Comparison of ENCODE assay signal across 21 cellular contexts in genomic region chr20:210809-211502, GRCh38. TPM values are rescaled to one million over a fixed set of nuclear protein-coding genes. Genes with fewer than 3 reads are reported as not detected.
A peak's percentile ranks its signal among the peaks of the same experiment; 100 is the strongest.
DNase-seq lines count a peak whose midpoint lies in the region; ATAC-seq, FAIRE-seq and TF ChIP-seq lines count a peak whose summit lies in the region.
"Had no signal": no experiment of that assay in that cellular context is flagged by ENCODE, and none has a peak within 500 bp of the region (broad histone marks: within the 10 kb centered on the region; RNA-seq: fewer than 3 reads in every experiment).

No MANE protein-coding gene starts in this region.

- H3K9me3 Mint-ChIP-seq in stimulated activated naive CD8-positive, alpha-beta T cell treated with anti-CD3 and anti-CD28 coated beads, Interleukin-15, amount 100 ng/mL, for 72 hours, result no peaks in the 10 kb centered on the region
- H3K9me3 Mint-ChIP-seq: CD14-positive monocyte; CD4-positive, alpha-beta memory T cell; HFFc6 had no signal

- no peak overlapping the region for H3K9ac ChIP-seq in HepG2 (ENCODE audit: insufficient read depth, low read depth, low read length)
- H3K9ac ChIP-seq: BLaER1 had no signal

- H3K27me3 Mint-ChIP-seq in stimulated activated naive CD8-positive, alpha-beta T cell treated with anti-CD3 and anti-CD28 coated beads, Interleukin-15, amount 100 ng/mL, for 72 hours, result peaks cover 7% of the 10 kb centered on the region

- TF ChIP-seq EP300 in HepG2 (IDR thresholded peaks at IDR 0.05; ENCODE audit: low read depth in 2 of 2, low read length in 2 of 2) (no peak), HepG2 (CRISPR knock-in tag; IDR thresholded peaks at IDR 0.05; ENCODE audit: borderline replicate concordance) (no peak)

- H2AFZ ChIP-seq in HepG2 (ENCODE audit: low read length) (no peak overlapping the region), hepatocyte (no peak overlapping the region)

- no TSS peak for BruUV-seq in HepG2 (replicated peaks; lab: Mats Ljungman, UMichigan)

- TF ChIP-seq POLR2A in HepG2 (IDR thresholded peaks at IDR 0.05; ENCODE audit: insufficient read depth in 1 of 2, low read depth in 2 of 2, low read length in 2 of 2) (no peak), right lobe of liver (IDR thresholded peaks at IDR 0.05) (no peak), thyroid gland (IDR thresholded peaks at IDR 0.05) (no peak)

- no peaks in the 10 kb centered on the region for H3K4me1 Mint-ChIP-seq in stimulated activated naive CD8-positive, alpha-beta T cell treated with anti-CD3 and anti-CD28 coated beads, Interleukin-15, amount 100 ng/mL, for 72 hours
- H3K4me1 Mint-ChIP-seq: CD14-positive monocyte; CD4-positive, alpha-beta memory T cell had no signal

- H3K4me3 Mint-ChIP-seq in stimulated activated naive CD8-positive, alpha-beta T cell treated with anti-CD3 and anti-CD28 coated beads, Interleukin-15, amount 100 ng/mL, for 72 hours, result no peak overlapping the region
- H3K4me3 Mint-ChIP-seq: CD14-positive monocyte; CD4-positive, alpha-beta memory T cell; HFFc6 had no signal

- in situ Hi-C loops in HepG2 (cut with HindIII; ENCODE audit: extremely low pct_ligation_motif_present, low pct_unique_long_range_greater_than_20kb), result no loop called here

- ATAC-seq in HepG2 (no peak), right lobe of liver (no peak), HG02973 (IDR thresholded peaks at IDR 0.05; ENCODE audit: unreplicated experiment) (no peak)
- no peak for ATAC-seq in stimulated activated naive CD8-positive, alpha-beta T cell treated with anti-CD3 and anti-CD28 coated beads, Interleukin-15, amount 100 ng/mL, for 72 hours

- H3K9me3 ChIP-seq in HepG2 (ENCODE audit: low read length), result no peaks in the 10 kb centered on the region
- H3K9me3 ChIP-seq in right lobe of liver, result no peaks in the 10 kb centered on the region
- no peaks in the 10 kb centered on the region for H3K9me3 ChIP-seq in thyroid gland
- H3K9me3 ChIP-seq in hepatocyte (ENCODE audit: low read depth), result no peaks in the 10 kb centered on the region
- H3K9me3 ChIP-seq: BLaER1 had no signal

- TF ChIP-seq RAD21 in HepG2 (CRISPR knock-in tag; IDR thresholded peaks at IDR 0.05), result no peak

- H3K27me3 ChIP-seq in HepG2 (ENCODE audit: control insufficient read depth in 1 of 2, insufficient read depth in 2 of 2, low read length in 2 of 2) (peaks cover 1 to 22% of the 10 kb centered on the region in 2 experiments; a peak in 3 of 5 replicates), right lobe of liver (no peaks in the 10 kb centered on the region), bronchial epithelial cell (ENCODE audit: control insufficient read depth, insufficient read depth, low read length) (no peaks in the 10 kb centered on the region), thyroid gland (no peaks in the 10 kb centered on the region), hepatocyte (no peaks in the 10 kb centered on the region)
- H3K27me3 ChIP-seq: BLaER1 had no signal

- H3K27ac Mint-ChIP-seq in stimulated activated naive CD8-positive, alpha-beta T cell treated with anti-CD3 and anti-CD28 coated beads, Interleukin-15, amount 100 ng/mL, for 72 hours, result no peak overlapping the region
- H3K27ac Mint-ChIP-seq: CD14-positive monocyte; CD4-positive, alpha-beta memory T cell; HFFc6 had no signal

- no peak for TF ChIP-seq CTCF in HepG2 (CRISPR knock-in tag; IDR thresholded peaks at IDR 0.05)
- no peak for TF ChIP-seq CTCF in right lobe of liver (IDR thresholded peaks at IDR 0.05)
- no peak for TF ChIP-seq CTCF in bronchial epithelial cell (IDR thresholded peaks at IDR 0.05; ENCODE audit: insufficient read depth, low read length, severe bottlenecking)
- no peak for TF ChIP-seq CTCF in thyroid gland (IDR thresholded peaks at IDR 0.05)
- no peak for TF ChIP-seq CTCF in hepatocyte (IDR thresholded peaks at IDR 0.05; ENCODE audit: poor library complexity)

- H3K36me3 ChIP-seq in HepG2 (replicated peaks in 1 of 2; ENCODE audit: control insufficient read depth in 1 of 2, insufficient read depth in 2 of 2, low read length in 2 of 2) (no peaks in the 10 kb centered on the region), right lobe of liver (no peaks in the 10 kb centered on the region), bronchial epithelial cell (ENCODE audit: control insufficient read depth, insufficient read depth, low read length) (no peaks in the 10 kb centered on the region), thyroid gland (no peaks in the 10 kb centered on the region), hepatocyte (replicated peaks; ENCODE audit: insufficient read depth, low read depth) (no peaks in the 10 kb centered on the region)
- H3K36me3 ChIP-seq: BLaER1 had no signal

- H4K20me1 ChIP-seq in HepG2 (ENCODE audit: insufficient read depth, low read length), result no peaks in the 10 kb centered on the region
- no peaks in the 10 kb centered on the region for H4K20me1 ChIP-seq in hepatocyte (ENCODE audit: insufficient read depth, poor library complexity, severe bottlenecking)
- H4K20me1 ChIP-seq: BLaER1 had no signal

- no peaks in the 10 kb centered on the region for H3K9me2 ChIP-seq in hepatocyte (replicated peaks; ENCODE audit: insufficient read depth)

- H3K4me3 ChIP-seq in HepG2 (replicated peaks in 1 of 3; ENCODE audit: insufficient read depth in 1 of 3, low read depth in 2 of 3, low read length in 3 of 3) (no peak overlapping the region), right lobe of liver (no peak overlapping the region), bronchial epithelial cell (ENCODE audit: low read depth, low read length) (no peak overlapping the region), thyroid gland (replicated peaks in 1 of 3) (no peak overlapping the region), hepatocyte (no peak overlapping the region)
- H3K4me3 ChIP-seq: BLaER1 had no signal

- CTCF ChIA-PET in HepG2 (lab: Yijun Ruan, JAX; ENCODE audit: low intra/inter-chr PET ratio, low total read pairs), result no interaction called here

- 5% methylated on average over 7 of the region's 7 CpGs for WGBS in HepG2 (ENCODE audit: low lambda C conversion rate)
- 33% methylated on average over 4 of the region's 7 CpGs for WGBS in right lobe of liver (ENCODE audit: insufficient coverage, low coverage, low lambda C conversion rate, missing lambda C conversion rate)
- WGBS in thyroid gland, 2 donors, result 32 to 38% methylated on average over 7 of the region's 7 CpGs
- WGBS in hepatocyte (ENCODE audit: low lambda C conversion rate, missing lambda C conversion rate), result 37% methylated on average over 7 of the region's 7 CpGs

- no peak for DNase-seq in HepG2 (ENCODE audit: low spot score)
- DNase-seq in right lobe of liver, result no peak
- DNase-seq in bronchial epithelial cell (ENCODE audit: low read depth), result no peak
- peak; percentile 42 to 53 for DNase-seq in thyroid gland
- DNase-seq in stimulated activated naive CD8-positive, alpha-beta T cell treated with anti-CD3 and anti-CD28 coated beads, Interleukin-15, amount 100 ng/mL, for 72 hours, result no peak
- DNase-seq in hepatocyte (ENCODE audit: low spot score), result no peak
- DNase-seq: CD4-positive, alpha-beta memory T cell; DMS153; DMS79; GDM1; HCEC 1CT; HFFc6; KG1 had no signal

- H3K27ac ChIP-seq in HepG2 (ENCODE audit: extremely low read length, insufficient read depth, low read length), result no peak overlapping the region
- H3K27ac ChIP-seq in right lobe of liver, result no peak overlapping the region
- no peak overlapping the region for H3K27ac ChIP-seq in thyroid gland
- H3K27ac ChIP-seq in hepatocyte, result no peak overlapping the region
- H3K27ac ChIP-seq: 22Rv1, BLaER1 had no signal

- intact Hi-C loops in HepG2 (cut with micrococcal nuclease; ENCODE audit: unreplicated experiment), result no loop called here
- intact Hi-C loops in right lobe of liver (cut with DNase I), result loop anchor here in 1 of 2 donors (10.0 kb wide), 1 partner anchor 64 kb away; no protein-coding TSS in a partner anchor
- intact Hi-C loops in thyroid gland (cut with DNase I), result no loop called here

- H3K4me2 ChIP-seq in HepG2 (ENCODE audit: low read depth, low read length) (no peak overlapping the region), hepatocyte (no peak overlapping the region)
- H3K4me2 ChIP-seq: BLaER1 had no signal

- H3K79me2 ChIP-seq in HepG2 (ENCODE audit: insufficient read depth, low read length), result no peaks in the 10 kb centered on the region
- no peaks in the 10 kb centered on the region for H3K79me2 ChIP-seq in hepatocyte

- H3K4me1 ChIP-seq in HepG2 (ENCODE audit: insufficient read depth, low read length), result no peaks in the 10 kb centered on the region
- H3K4me1 ChIP-seq in right lobe of liver, result no peaks in the 10 kb centered on the region
- H3K4me1 ChIP-seq in thyroid gland, result no peaks in the 10 kb centered on the region
- no peaks in the 10 kb centered on the region for H3K4me1 ChIP-seq in hepatocyte (ENCODE audit: insufficient read depth)
- H3K4me1 ChIP-seq: BLaER1 had no signal

- POLR2A ChIA-PET in HepG2 (lab: Yijun Ruan, JAX), result no interaction called here

- FAIRE-seq in HepG2 (lab: Jason Lieb, UNC) (no peak), bronchial epithelial cell (lab: Jason Lieb, UNC) (peak; percentile 64)

RNA-seq across cellular contexts. Expression of gene DEFB129, which starts 16.1 kb away (rescaled TPM):
- total RNA-seq in HepG2 (2016; rRNA removed; fragmentation: Illumina TruSeq; extraction: Trizol), result not detected in 2 replicates
- total RNA-seq in HepG2 (2016; cell fraction: cytosol; rRNA removed; fragmentation: Illumina TruSeq; extraction: Trizol; ENCODE audit: low read depth), result not detected in 2 replicates
- total RNA-seq in HepG2 (2016; cell fraction: insoluble cytoplasmic fraction; rRNA removed; fragmentation: Illumina TruSeq; extraction: Trizol), result not detected in 2 replicates
- total RNA-seq in HepG2 (2016; cell fraction: membrane; rRNA removed; fragmentation: Illumina TruSeq; extraction: Trizol), result not detected in 2 replicates
- not detected in 2 replicates for total RNA-seq in HepG2 (2016; cell fraction: nucleus; rRNA removed; fragmentation: Illumina TruSeq; extraction: Trizol)
- polyA plus RNA-seq in HepG2 (2011; rRNA removed), result not detected in 2 replicates
- not detected in 2 replicates for polyA plus RNA-seq in HepG2 (2011; cell fraction: cytosol; rRNA removed)
- polyA plus RNA-seq in HepG2 (2011; cell fraction: nucleus; rRNA removed), result not detected in 2 replicates
- not detected in 2 replicates for polyA plus RNA-seq in HepG2 (2012)
- not detected in 2 replicates for polyA plus RNA-seq in HepG2 (2016; cell fraction: cytosol; fragmentation: Illumina TruSeq; extraction: Trizol; ENCODE audit: low read depth)
- not detected in 2 replicates for polyA plus RNA-seq in HepG2 (2016; cell fraction: insoluble cytoplasmic fraction; fragmentation: Illumina TruSeq; extraction: Trizol; ENCODE audit: low read depth)
- polyA plus RNA-seq in HepG2 (2016; cell fraction: membrane; fragmentation: Illumina TruSeq; extraction: Trizol; ENCODE audit: low read depth), result not detected in 2 replicates
- polyA plus RNA-seq in HepG2 (2016; cell fraction: nucleus; fragmentation: Illumina TruSeq; extraction: Trizol; ENCODE audit: insufficient read depth, low read depth), result not detected in 2 replicates
- not detected in 2 replicates for polyA minus RNA-seq in HepG2 (2011; rRNA and poly(A)+ RNA removed; ENCODE audit: low replicate concordance)
- not detected in 2 replicates for polyA minus RNA-seq in HepG2 (2011; cell fraction: cytosol; rRNA and poly(A)+ RNA removed)
- not detected in 2 replicates for polyA minus RNA-seq in HepG2 (2011; cell fraction: nucleus; rRNA and poly(A)+ RNA removed)
- not detected for total RNA-seq in right lobe of liver
- total RNA-seq in bronchial epithelial cell, result not detected in 2 replicates
- not detected for total RNA-seq in thyroid gland
- total RNA-seq in hepatocyte, result not detected in 2 replicates
- polyA plus RNA-seq in hepatocyte, result not detected in 2 replicates
- total RNA-seq: A673; CD4-positive, alpha-beta memory T cell; Daoy; H4; HFFc6 had no signal
- polyA plus RNA-seq: AG04450; CD14-positive monocyte; CD4-positive, alpha-beta memory T cell had no signal

RNA-seq across cellular contexts. Expression of gene DEFB128, which starts 21.4 kb away (rescaled TPM):
- not detected in 2 replicates for total RNA-seq in HepG2 (2016; rRNA removed; fragmentation: Illumina TruSeq; extraction: Trizol)
- not detected in 2 replicates for total RNA-seq in HepG2 (2016; cell fraction: cytosol; rRNA removed; fragmentation: Illumina TruSeq; extraction: Trizol; ENCODE audit: low read depth)
- total RNA-seq in HepG2 (2016; cell fraction: insoluble cytoplasmic fraction; rRNA removed; fragmentation: Illumina TruSeq; extraction: Trizol), result not detected in 2 replicates
- not detected in 2 replicates for total RNA-seq in HepG2 (2016; cell fraction: membrane; rRNA removed; fragmentation: Illumina TruSeq; extraction: Trizol)
- total RNA-seq in HepG2 (2016; cell fraction: nucleus; rRNA removed; fragmentation: Illumina TruSeq; extraction: Trizol), result not detected in 2 replicates
- polyA plus RNA-seq in HepG2 (2011; rRNA removed), result not detected in 2 replicates
- polyA plus RNA-seq in HepG2 (2011; cell fraction: cytosol; rRNA removed), result not detected in 2 replicates
- not detected in 2 replicates for polyA plus RNA-seq in HepG2 (2011; cell fraction: nucleus; rRNA removed)
- not detected in 2 replicates for polyA plus RNA-seq in HepG2 (2012)
- not detected in 2 replicates for polyA plus RNA-seq in HepG2 (2016; cell fraction: cytosol; fragmentation: Illumina TruSeq; extraction: Trizol; ENCODE audit: low read depth)
- not detected in 2 replicates for polyA plus RNA-seq in HepG2 (2016; cell fraction: insoluble cytoplasmic fraction; fragmentation: Illumina TruSeq; extraction: Trizol; ENCODE audit: low read depth)
- polyA plus RNA-seq in HepG2 (2016; cell fraction: membrane; fragmentation: Illumina TruSeq; extraction: Trizol; ENCODE audit: low read depth), result not detected in 2 replicates
- not detected in 2 replicates for polyA plus RNA-seq in HepG2 (2016; cell fraction: nucleus; fragmentation: Illumina TruSeq; extraction: Trizol; ENCODE audit: insufficient read depth, low read depth)
- polyA minus RNA-seq in HepG2 (2011; rRNA and poly(A)+ RNA removed; ENCODE audit: low replicate concordance), result not detected in 2 replicates
- not detected in 2 replicates for polyA minus RNA-seq in HepG2 (2011; cell fraction: cytosol; rRNA and poly(A)+ RNA removed)
- polyA minus RNA-seq in HepG2 (2011; cell fraction: nucleus; rRNA and poly(A)+ RNA removed), result not detected in 2 replicates
- not detected for total RNA-seq in right lobe of liver
- not detected in 2 replicates for total RNA-seq in bronchial epithelial cell
- total RNA-seq in thyroid gland, result not detected
- total RNA-seq in hepatocyte, result not detected in 2 replicates
- not detected in 2 replicates for polyA plus RNA-seq in hepatocyte
- total RNA-seq: A673; CD4-positive, alpha-beta memory T cell; Daoy; H4; HFFc6 had no signal
- polyA plus RNA-seq: AG04450; CD14-positive monocyte; CD4-positive, alpha-beta memory T cell had no signal

RNA-seq across cellular contexts. Expression of gene DEFB132, which starts 46.6 kb away (rescaled TPM):
- total RNA-seq in HepG2 (2016; rRNA removed; fragmentation: Illumina TruSeq; extraction: Trizol) (not detected in 2 replicates), right lobe of liver (under 1 TPM in 3 of 6 experiments, not detected in 3; 0.30 to 0.35 (median 0.31) TPM), bronchial epithelial cell (not detected in 2 replicates), thyroid gland (not detected), hepatocyte (not detected in 2 replicates)
- total RNA-seq in HepG2 (2016; cell fraction: cytosol; rRNA removed; fragmentation: Illumina TruSeq; extraction: Trizol; ENCODE audit: low read depth), result not detected in 2 replicates
- not detected in 2 replicates for total RNA-seq in HepG2 (2016; cell fraction: insoluble cytoplasmic fraction; rRNA removed; fragmentation: Illumina TruSeq; extraction: Trizol)
- total RNA-seq in HepG2 (2016; cell fraction: membrane; rRNA removed; fragmentation: Illumina TruSeq; extraction: Trizol), result not detected in 2 replicates
- total RNA-seq in HepG2 (2016; cell fraction: nucleus; rRNA removed; fragmentation: Illumina TruSeq; extraction: Trizol), result not detected in 2 replicates
- polyA plus RNA-seq in HepG2 (2011; rRNA removed) (not detected in 2 replicates), hepatocyte (not detected in 2 replicates)
- polyA plus RNA-seq in HepG2 (2011; cell fraction: cytosol; rRNA removed), result not detected in 2 replicates
- not detected in 2 replicates for polyA plus RNA-seq in HepG2 (2011; cell fraction: nucleus; rRNA removed)
- not detected in 2 replicates for polyA plus RNA-seq in HepG2 (2012)
- polyA plus RNA-seq in HepG2 (2016; cell fraction: cytosol; fragmentation: Illumina TruSeq; extraction: Trizol; ENCODE audit: low read depth), result not detected in 2 replicates
- polyA plus RNA-seq in HepG2 (2016; cell fraction: insoluble cytoplasmic fraction; fragmentation: Illumina TruSeq; extraction: Trizol; ENCODE audit: low read depth), result not detected in 2 replicates
- not detected in 2 replicates for polyA plus RNA-seq in HepG2 (2016; cell fraction: membrane; fragmentation: Illumina TruSeq; extraction: Trizol; ENCODE audit: low read depth)
- polyA plus RNA-seq in HepG2 (2016; cell fraction: nucleus; fragmentation: Illumina TruSeq; extraction: Trizol; ENCODE audit: insufficient read depth, low read depth), result not detected in 2 replicates
- not detected in 2 replicates for polyA minus RNA-seq in HepG2 (2011; rRNA and poly(A)+ RNA removed; ENCODE audit: low replicate concordance)
- polyA minus RNA-seq in HepG2 (2011; cell fraction: cytosol; rRNA and poly(A)+ RNA removed), result not detected in 2 replicates
- polyA minus RNA-seq in HepG2 (2011; cell fraction: nucleus; rRNA and poly(A)+ RNA removed), result not detected in 2 replicates
- total RNA-seq: A673; CD4-positive, alpha-beta memory T cell; Daoy; H4; HFFc6 had no signal
- polyA plus RNA-seq: AG04450; CD14-positive monocyte; CD4-positive, alpha-beta memory T cell had no signal

RNA-seq across cellular contexts. Expression of gene DEFB127, which starts 53.7 kb away (rescaled TPM):
- total RNA-seq in HepG2 (2016; rRNA removed; fragmentation: Illumina TruSeq; extraction: Trizol) (not detected in 2 replicates), right lobe of liver (not detected), bronchial epithelial cell (not detected in 2 replicates), thyroid gland (not detected), hepatocyte (not detected in 2 replicates)
- total RNA-seq in HepG2 (2016; cell fraction: cytosol; rRNA removed; fragmentation: Illumina TruSeq; extraction: Trizol; ENCODE audit: low read depth), result not detected in 2 replicates
- total RNA-seq in HepG2 (2016; cell fraction: insoluble cytoplasmic fraction; rRNA removed; fragmentation: Illumina TruSeq; extraction: Trizol), result not detected in 2 replicates
- total RNA-seq in HepG2 (2016; cell fraction: membrane; rRNA removed; fragmentation: Illumina TruSeq; extraction: Trizol), result not detected in 2 replicates
- not detected in 2 replicates for total RNA-seq in HepG2 (2016; cell fraction: nucleus; rRNA removed; fragmentation: Illumina TruSeq; extraction: Trizol)
- polyA plus RNA-seq in HepG2 (2011; rRNA removed) (not detected in 2 replicates), hepatocyte (not detected in 2 replicates)
- not detected in 2 replicates for polyA plus RNA-seq in HepG2 (2011; cell fraction: cytosol; rRNA removed)
- polyA plus RNA-seq in HepG2 (2011; cell fraction: nucleus; rRNA removed), result not detected in 2 replicates
- not detected in 2 replicates for polyA plus RNA-seq in HepG2 (2012)
- polyA plus RNA-seq in HepG2 (2016; cell fraction: cytosol; fragmentation: Illumina TruSeq; extraction: Trizol; ENCODE audit: low read depth), result not detected in 2 replicates
- not detected in 2 replicates for polyA plus RNA-seq in HepG2 (2016; cell fraction: insoluble cytoplasmic fraction; fragmentation: Illumina TruSeq; extraction: Trizol; ENCODE audit: low read depth)
- polyA plus RNA-seq in HepG2 (2016; cell fraction: membrane; fragmentation: Illumina TruSeq; extraction: Trizol; ENCODE audit: low read depth), result not detected in 2 replicates
- polyA plus RNA-seq in HepG2 (2016; cell fraction: nucleus; fragmentation: Illumina TruSeq; extraction: Trizol; ENCODE audit: insufficient read depth, low read depth), result not detected in 2 replicates
- polyA minus RNA-seq in HepG2 (2011; rRNA and poly(A)+ RNA removed; ENCODE audit: low replicate concordance), result not detected in 2 replicates
- polyA minus RNA-seq in HepG2 (2011; cell fraction: cytosol; rRNA and poly(A)+ RNA removed), result not detected in 2 replicates
- not detected in 2 replicates for polyA minus RNA-seq in HepG2 (2011; cell fraction: nucleus; rRNA and poly(A)+ RNA removed)
- total RNA-seq: A673; CD4-positive, alpha-beta memory T cell; Daoy; H4; HFFc6 had no signal
- polyA plus RNA-seq: AG04450; CD14-positive monocyte; CD4-positive, alpha-beta memory T cell had no signal

Comparison
In these comparisons a context has a peak if more than half of its experiments do, and no peak if none do; other contexts are left out.
1. DNase-seq: peak in thyroid gland (2 of 2); none in HepG2 (single experiment), right lobe of liver (0 of 3), bronchial epithelial cell (single experiment), stimulated activated naive CD8-positive, alpha-beta T cell treated with anti-CD3 and anti-CD28 coated beads, Interleukin-15, amount 100 ng/mL, for 72 hours (0 of 2) and hepatocyte (single experiment).